27 cellular contexts compared by ENCODE assay signal in genomic region chr3:60000311-60001105, GRCh38.
DNase-seq lines count a peak whose midpoint lies in the region; ATAC-seq and TF ChIP-seq lines count a peak whose summit lies in the region.
"Had no signal": no experiment of that assay in that cellular context is flagged by ENCODE, and none has a peak within 500 bp of the region (broad histone marks: within the 10 kb centered on the region; RNA-seq: fewer than 3 reads in every experiment).

No MANE protein-coding gene starts in this region.

- H3K9ac ChIP-seq in neuronal stem cell (ENCODE audit: low read depth, low read length, poor library complexity): no peak overlapping the region

- no peak overlapping the region for H4K8ac ChIP-seq in neuronal stem cell (ENCODE audit: low read depth, low read length)

- no peak overlapping the region for H2BK15ac ChIP-seq in neuronal stem cell (ENCODE audit: low read length)

- H4K91ac ChIP-seq in neuronal stem cell (ENCODE audit: low read depth, low read length, poor library complexity): no peak overlapping the region

- CTCF ChIA-PET in activated CD8-positive, alpha-beta T cell treated with anti-CD3 and anti-CD28 coated beads for 36 hours (lab: Charles Lee): interaction anchor here (1.2 kb wide), 2 partner anchors 9 to 18 kb away, joined by 3 read pairs; no protein-coding TSS in a partner anchor
- CTCF ChIA-PET in activated CD8-positive, alpha-beta T cell treated with anti-CD3 and anti-CD28 coated beads, Interleukin-2, amount 10 ng/mL, durations not matched to agents 7 days and 5 days (lab: Charles Lee): interaction anchor here (3.5 kb wide), 1 partner anchor 10 kb away, joined by 17 read pairs; no protein-coding TSS in a partner anchor
- CTCF ChIA-PET in CD8-positive, alpha-beta T cell (lab: Charles Lee): interaction anchor here (0.9 kb wide), 1 partner anchor 12 kb away, joined by 3 read pairs; no protein-coding TSS in a partner anchor

- H3K79me1 ChIP-seq in neuronal stem cell (ENCODE audit: low read depth, low read length): no peaks in the 10 kb centered on the region

- POLR2A ChIA-PET in activated CD8-positive, alpha-beta T cell treated with anti-CD3 and anti-CD28 coated beads for 36 hours (lab: Charles Lee): interaction anchor here (1.1 kb wide), 2 partner anchors 18 to 69 kb away, joined by 3 to 4 read pairs; no protein-coding TSS in a partner anchor
- POLR2A ChIA-PET in activated CD8-positive, alpha-beta T cell treated with anti-CD3 and anti-CD28 coated beads, Interleukin-2, amount 10 ng/mL, durations not matched to agents 7 days and 5 days (lab: Charles Lee): no interaction called here
- POLR2A ChIA-PET in CD8-positive, alpha-beta T cell (lab: Charles Lee): no interaction called here

- H3K23ac ChIP-seq in neuronal stem cell (ENCODE audit: low read depth, low read length, poor library complexity): no peak overlapping the region

- H3K27ac Mint-ChIP-seq in activated CD8-positive, alpha-beta T cell treated with anti-CD3 and anti-CD28 coated beads for 36 hours: peak overlapping the region; percentile 63
- no peak overlapping the region for H3K27ac Mint-ChIP-seq in activated CD8-positive, alpha-beta T cell treated with anti-CD3 and anti-CD28 coated beads, Interleukin-2, amount 10 ng/mL, durations not matched to agents 7 days and 5 days
- peak overlapping the region; percentile 38 for H3K27ac Mint-ChIP-seq in CD8-positive, alpha-beta T cell
- H3K27ac Mint-ChIP-seq in activated naive CD4-positive, alpha-beta T cell treated with anti-CD3 and anti-CD28 coated beads, Interleukin-2, amount 50 U/mL, for 72 hours: peak overlapping the region; percentile 75 to 76
- H3K27ac Mint-ChIP-seq: B cell; effector memory CD8-positive, alpha-beta T cell; nephron; type B pancreatic cell had no signal

- H2BK5ac ChIP-seq in neuronal stem cell (ENCODE audit: low read length): no peak overlapping the region

- intact Hi-C loops in activated CD8-positive, alpha-beta T cell treated with anti-CD3 and anti-CD28 coated beads for 36 hours (cut with micrococcal nuclease): no loop called here
- intact Hi-C loops in CD8-positive, alpha-beta T cell (cut with DNase I, micrococcal nuclease): no loop called here

- H2AK5ac ChIP-seq in neuronal stem cell (ENCODE audit: low read depth, low read length): no peak overlapping the region

- no peaks in the 10 kb centered on the region for H3K27me3 Mint-ChIP-seq in activated CD8-positive, alpha-beta T cell treated with anti-CD3 and anti-CD28 coated beads for 36 hours
- no peaks in the 10 kb centered on the region for H3K27me3 Mint-ChIP-seq in activated CD8-positive, alpha-beta T cell treated with anti-CD3 and anti-CD28 coated beads, Interleukin-2, amount 10 ng/mL, durations not matched to agents 7 days and 5 days (ENCODE audit: low read depth)
- no peaks in the 10 kb centered on the region for H3K27me3 Mint-ChIP-seq in CD8-positive, alpha-beta T cell (ENCODE audit: low read depth)
- H3K27me3 Mint-ChIP-seq: effector memory CD8-positive, alpha-beta T cell had no signal

- peaks cover 28% of the 10 kb centered on the region for H3K36me3 Mint-ChIP-seq in activated CD8-positive, alpha-beta T cell treated with anti-CD3 and anti-CD28 coated beads for 36 hours (ENCODE audit: low read depth)
- H3K36me3 Mint-ChIP-seq in activated CD8-positive, alpha-beta T cell treated with anti-CD3 and anti-CD28 coated beads, Interleukin-2, amount 10 ng/mL, durations not matched to agents 7 days and 5 days (ENCODE audit: low read depth): peaks cover 31% of the 10 kb centered on the region
- no peaks in the 10 kb centered on the region for H3K36me3 Mint-ChIP-seq in CD8-positive, alpha-beta T cell
- H3K36me3 Mint-ChIP-seq in activated naive CD4-positive, alpha-beta T cell treated with anti-CD3 and anti-CD28 coated beads, Interleukin-2, amount 50 U/mL, for 72 hours: peaks cover 19 to 26% of the 10 kb centered on the region in 2 donors
- H3K36me3 Mint-ChIP-seq: immature natural killer cell, type B pancreatic cell had no signal

- ATAC-seq in activated CD8-positive, alpha-beta T cell treated with anti-CD3 and anti-CD28 coated beads for 36 hours: no peak
- ATAC-seq in activated CD8-positive, alpha-beta T cell treated with anti-CD3 and anti-CD28 coated beads, Interleukin-2, amount 10 ng/mL, durations not matched to agents 7 days and 5 days: no peak
- no peak for ATAC-seq in CD8-positive, alpha-beta T cell
- ATAC-seq in activated naive CD4-positive, alpha-beta T cell treated with anti-CD3 and anti-CD28 coated beads, Interleukin-2, amount 50 U/mL, for 72 hours: no peak
- ATAC-seq: effector memory CD8-positive, alpha-beta T cell; HCT116; left cardiac atrium had no signal

- peaks cover 65% of the 10 kb centered on the region for H3K4me1 Mint-ChIP-seq in activated CD8-positive, alpha-beta T cell treated with anti-CD3 and anti-CD28 coated beads for 36 hours (ENCODE audit: low read depth)
- peaks cover 41% of the 10 kb centered on the region for H3K4me1 Mint-ChIP-seq in activated CD8-positive, alpha-beta T cell treated with anti-CD3 and anti-CD28 coated beads, Interleukin-2, amount 10 ng/mL, durations not matched to agents 7 days and 5 days (ENCODE audit: low read depth)
- H3K4me1 Mint-ChIP-seq in CD8-positive, alpha-beta T cell (ENCODE audit: low read depth): peaks cover 56% of the 10 kb centered on the region
- H3K4me1 Mint-ChIP-seq: B cell had no signal

- H3K9me3 ChIP-seq in CD8-positive, alpha-beta T cell (ENCODE audit: low read length): no peaks in the 10 kb centered on the region
- H3K9me3 ChIP-seq in neuronal stem cell (replicated peaks in 1 of 2; ENCODE audit: control insufficient read depth in 2 of 2, insufficient read depth in 1 of 2, low read depth in 1 of 2, low read length in 2 of 2): no peaks in the 10 kb centered on the region
- H3K9me3 ChIP-seq: ovary had no signal

- no peak overlapping the region for H3K4ac ChIP-seq in neuronal stem cell (ENCODE audit: low read length)

- H2BK12ac ChIP-seq in neuronal stem cell (ENCODE audit: low read length): no peak overlapping the region

- H3K4me3 Mint-ChIP-seq in activated CD8-positive, alpha-beta T cell treated with anti-CD3 and anti-CD28 coated beads for 36 hours: no peak overlapping the region
- no peak overlapping the region for H3K4me3 Mint-ChIP-seq in activated CD8-positive, alpha-beta T cell treated with anti-CD3 and anti-CD28 coated beads, Interleukin-2, amount 10 ng/mL, durations not matched to agents 7 days and 5 days
- H3K4me3 Mint-ChIP-seq in CD8-positive, alpha-beta T cell: no peak overlapping the region
- H3K4me3 Mint-ChIP-seq: B cell; effector memory CD8-positive, alpha-beta T cell; immature natural killer cell; nephron; type B pancreatic cell had no signal

- H3K4me3 ChIP-seq in CD8-positive, alpha-beta T cell (ENCODE audit: low read depth, low read length): no peak overlapping the region
- H3K4me3 ChIP-seq in neuronal stem cell (ENCODE audit: low read length in 2 of 2): no peak overlapping the region
- H3K4me3 ChIP-seq: cardiac muscle cell, ovary had no signal

- H3K27me3 ChIP-seq in CD8-positive, alpha-beta T cell (ENCODE audit: insufficient read depth, low read length): no peaks in the 10 kb centered on the region
- no peaks in the 10 kb centered on the region for H3K27me3 ChIP-seq in neuronal stem cell (ENCODE audit: control insufficient read depth in 3 of 3, insufficient read depth in 3 of 3, low read depth in 1 of 3, low read length in 3 of 3)
- H3K27me3 ChIP-seq: cardiac muscle cell, ovary had no signal

- H3K4me1 ChIP-seq in CD8-positive, alpha-beta T cell (ENCODE audit: insufficient read depth, low read length): peaks cover 45% of the 10 kb centered on the region
- H3K4me1 ChIP-seq in neuronal stem cell (ENCODE audit: control insufficient read depth in 2 of 2, insufficient read depth in 1 of 2, low read depth in 1 of 2, low read length in 2 of 2): peaks cover 0 to 1% of the 10 kb centered on the region in 2 donors

- no peak overlapping the region for H3K18ac ChIP-seq in neuronal stem cell (ENCODE audit: low read length)

- no peak overlapping the region for H3K14ac ChIP-seq in neuronal stem cell (ENCODE audit: low read length)

- H2BK120ac ChIP-seq in neuronal stem cell (ENCODE audit: low read depth, low read length): no peak overlapping the region

- no peak for DNase-seq in activated CD8-positive, alpha-beta T cell treated with anti-CD3 and anti-CD28 coated beads for 36 hours
- DNase-seq in activated CD8-positive, alpha-beta T cell treated with anti-CD3 and anti-CD28 coated beads, Interleukin-2, amount 10 ng/mL, durations not matched to agents 7 days and 5 days: no peak
- no peak for DNase-seq in CD8-positive, alpha-beta T cell
- peak; percentile 71 to 90 for DNase-seq in NCI-H2081 (lab: John Stamatoyannopoulos, UW)
- DNase-seq in activated naive CD4-positive, alpha-beta T cell treated with anti-CD3 and anti-CD28 coated beads, Interleukin-2, amount 50 U/mL, for 72 hours (ENCODE audit: low spot score in 2 of 2): no peak
- DNase-seq in neuronal stem cell (ENCODE audit: low spot score): no peak
- no peak for DNase-seq in occipital lobe (lab: John Stamatoyannopoulos, UW)
- no peak for DNase-seq in DMS53 treated with DMSO at 0.1 percent for 48 hours (lab: John Stamatoyannopoulos, UW; ENCODE audit: unreplicated experiment)
- DNase-seq: activated CD4-positive, alpha-beta T cell treated with anti-CD3 and anti-CD28 coated beads for 4 hours; activated T-cell treated with anti-CD3 and anti-CD28 coated beads, Interleukin-2, amount 50 U/mL, for 48 hours; cortex of kidney; DMS53; effector memory CD8-positive, alpha-beta T cell; immature natural killer cell; KG1; left cardiac atrium; NCI-H526; ovary; SHP77 treated with DMSO at 0.1 percent for 48 hours; stimulated activated CD4-positive, alpha-beta T cell treated with anti-CD3 and anti-CD28 coated beads, Interleukin-15, amount 100 ng/mL, for 24 hours; stimulated activated CD4-positive, alpha-beta T cell treated with anti-CD3 and anti-CD28 coated beads, Interleukin-4, amount 100 ng/mL, for 4 hours; substantia nigra had no signal

- TF ChIP-seq CTCF in activated CD8-positive, alpha-beta T cell treated with anti-CD3 and anti-CD28 coated beads for 36 hours (IDR thresholded peaks at IDR 0.05): no peak
- TF ChIP-seq CTCF in CD8-positive, alpha-beta T cell (IDR thresholded peaks at IDR 0.05): no peak

- no peak overlapping the region for H2AFZ ChIP-seq in neuronal stem cell (ENCODE audit: low read length)

- H3K4me2 ChIP-seq in neuronal stem cell (ENCODE audit: insufficient read depth, low read length, poor library complexity, severe bottlenecking): no peak overlapping the region

- peaks cover 3% of the 10 kb centered on the region for H3K9me3 Mint-ChIP-seq in activated CD8-positive, alpha-beta T cell treated with anti-CD3 and anti-CD28 coated beads for 36 hours
- H3K9me3 Mint-ChIP-seq in activated CD8-positive, alpha-beta T cell treated with anti-CD3 and anti-CD28 coated beads, Interleukin-2, amount 10 ng/mL, durations not matched to agents 7 days and 5 days (ENCODE audit: insufficient read depth): no peaks in the 10 kb centered on the region
- H3K9me3 Mint-ChIP-seq in CD8-positive, alpha-beta T cell: no peaks in the 10 kb centered on the region
- H3K9me3 Mint-ChIP-seq in activated naive CD4-positive, alpha-beta T cell treated with anti-CD3 and anti-CD28 coated beads, Interleukin-2, amount 50 U/mL, for 72 hours: peaks cover 3 to 16% of the 10 kb centered on the region in 2 donors
- H3K9me3 Mint-ChIP-seq: effector memory CD8-positive, alpha-beta T cell; immature natural killer cell; nephron had no signal

- no peaks in the 10 kb centered on the region for H3K36me3 ChIP-seq in CD8-positive, alpha-beta T cell (ENCODE audit: insufficient read depth, low read length)
- no peaks in the 10 kb centered on the region for H3K36me3 ChIP-seq in neuronal stem cell (replicated peaks in 1 of 2; ENCODE audit: control insufficient read depth in 2 of 2, insufficient read depth in 2 of 2, low read length in 2 of 2)
- H3K36me3 ChIP-seq: cardiac muscle cell, ovary had no signal

- WGBS in neuronal stem cell (ENCODE audit: extremely low coverage in 2 of 2, insufficient read length in 2 of 2, insufficient replicate concordance in 1 of 2), 2 donors: no CpG with 5 or more reads among the region's 6 CpGs

- no peak overlapping the region for H3K27ac ChIP-seq in CD8-positive, alpha-beta T cell (ENCODE audit: low read depth, low read length)
- H3K27ac ChIP-seq in neuronal stem cell (replicated peaks; ENCODE audit: low read length): no peak overlapping the region
- H3K27ac ChIP-seq: cardiac muscle cell, ovary had no signal

Comparison
In these comparisons a context has a peak if more than half of its experiments do, and no peak if none do; other contexts are left out.
1. DNase-seq: peak in NCI-H2081 (2 of 2); none in activated CD8-positive, alpha-beta T cell treated with anti-CD3 and anti-CD28 coated beads for 36 hours (single experiment), activated CD8-positive, alpha-beta T cell treated with anti-CD3 and anti-CD28 coated beads, Interleukin-2, amount 10 ng/mL, durations not matched to agents 7 days and 5 days (single experiment), CD8-positive, alpha-beta T cell (0 of 7), activated naive CD4-positive, alpha-beta T cell treated with anti-CD3 and anti-CD28 coated beads, Interleukin-2, amount 50 U/mL, for 72 hours (0 of 2), neuronal stem cell (single experiment), occipital lobe (single experiment) and DMS53 treated with DMSO at 0.1 percent for 48 hours (single experiment).